In the genomic region with DNA sequence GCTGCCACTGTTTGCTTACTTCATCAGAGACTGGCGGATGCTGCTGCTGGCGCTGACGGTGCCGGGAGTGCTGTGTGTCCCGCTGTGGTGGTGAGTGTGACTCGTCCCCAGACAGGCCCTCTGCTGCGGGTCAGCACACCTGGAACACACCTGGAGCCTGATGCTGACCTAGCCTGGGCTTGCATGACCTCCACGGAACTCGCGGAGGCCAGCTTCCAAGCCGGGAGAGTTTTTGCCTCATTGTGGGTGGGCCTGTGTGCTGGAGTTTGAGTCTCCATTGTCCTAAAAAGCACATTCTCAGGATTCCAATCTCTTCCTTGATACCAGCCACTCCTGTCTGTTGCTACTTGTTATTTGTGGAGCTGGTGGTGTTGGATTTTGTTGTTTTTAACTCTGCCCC, we compare ENCODE assay signal across 29 cellular contexts. TPM values are rescaled to one million over a fixed set of nuclear protein-coding genes. Genes with fewer than 3 reads are reported as not detected.
DNase-seq lines count a peak whose midpoint lies in the region; ATAC-seq and TF ChIP-seq lines count a peak whose summit lies in the region.
"Had no signal": no experiment of that assay in that cellular context is flagged by ENCODE, and none has a peak within 500 bp of the region (broad histone marks: within the 10 kb centered on the region; RNA-seq: fewer than 3 reads in every experiment).

No MANE protein-coding gene starts in this region.

- no peaks in the 10 kb centered on the region for H3K36me3 Mint-ChIP-seq in nephron progenitor cell (ENCODE audit: low read depth)
- H3K36me3 Mint-ChIP-seq: CD4-positive, alpha-beta memory T cell had no signal

- TF ChIP-seq CTCF in nephron progenitor cell (IDR thresholded peaks at IDR 0.05), result no peak

- H3K27me3 ChIP-seq in SJSA1 (replicated peaks), result no peaks in the 10 kb centered on the region
- H3K27me3 ChIP-seq: body of pancreas, esophagus muscularis mucosa, thyroid gland had no signal

- peaks cover 33% of the 10 kb centered on the region for H3K4me1 ChIP-seq in SJSA1 (replicated peaks)
- H3K4me1 ChIP-seq: body of pancreas, thyroid gland had no signal

- peak; percentile 79 for DNase-seq in ELF-1 (ENCODE audit: low read depth, low spot score)
- peak; percentile 76 to 86 for DNase-seq in SJSA1 (ENCODE audit: low read depth in 1 of 2, low spot score in 2 of 2)
- DNase-seq in iPS DF 19.7 (ENCODE audit: low read depth, low spot score), result peak; percentile 64
- peak; percentile 12 for DNase-seq in nephron progenitor cell
- DNase-seq in OCI-M2 (lab: John Stamatoyannopoulos, UW; ENCODE audit: unreplicated experiment), result no peak
- DNase-seq in stimulated activated CD4-positive, alpha-beta T cell treated with anti-CD3 and anti-CD28 coated beads, Interleukin-2, amount 100 ng/mL, for 48 hours, result no peak
- no peak for DNase-seq in caudate nucleus (lab: John Stamatoyannopoulos, UW)
- DNase-seq: activated CD4-positive, alpha-beta memory T cell treated with anti-CD3 and anti-CD28 coated beads, Interleukin-2, amount 10 ng/mL, durations not matched to agents 7 days and 5 days; activated CD4-positive, CD25-positive, alpha-beta regulatory T cell treated with anti-CD3 and anti-CD28 coated beads, Interleukin-2, amount 50 U/mL, for 72 hours; activated gamma-delta T cell; AML-193; body of pancreas; CD4-positive, alpha-beta memory T cell; DMS53; effector CD4-positive, alpha-beta T cell; GDM1; GOT3; hippocampal formation; Karpas-422; MV-4-11; NCI-H1694; NCI-H526; nucleus accumbens; retina; stimulated activated naive CD8-positive, alpha-beta T cell treated with anti-CD3 and anti-CD28 coated beads, Interleukin-15, Interleukin-2, amounts not matched to agents 100 U/mL and 50 U/mL, for 24 hours; T-helper 1 cell; thyroid gland had no signal

- H3K9me3 ChIP-seq in SJSA1 (replicated peaks), result no peaks in the 10 kb centered on the region
- H3K9me3 ChIP-seq: body of pancreas, esophagus muscularis mucosa, thyroid gland had no signal

- H3K36me3 ChIP-seq in SJSA1, result no peaks in the 10 kb centered on the region
- H3K36me3 ChIP-seq: thyroid gland had no signal

- H3K27ac ChIP-seq in SJSA1, result peak overlapping the region; percentile 68
- H3K27ac ChIP-seq in caudate nucleus (ENCODE audit: low read depth, low read length), result no peak overlapping the region
- H3K27ac ChIP-seq: body of pancreas, esophagus muscularis mucosa, thyroid gland had no signal

- peaks cover 33% of the 10 kb centered on the region for H3K4me1 Mint-ChIP-seq in nephron progenitor cell
- H3K4me1 Mint-ChIP-seq: activated CD4-positive, alpha-beta memory T cell treated with anti-CD3 and anti-CD28 coated beads, Interleukin-2, amount 10 ng/mL, durations not matched to agents 7 days and 5 days; CD4-positive, alpha-beta memory T cell had no signal

- no peaks in the 10 kb centered on the region for H3K27me3 Mint-ChIP-seq in nephron progenitor cell (ENCODE audit: low read depth, poor library complexity)
- H3K27me3 Mint-ChIP-seq: activated CD4-positive, alpha-beta memory T cell treated with anti-CD3 and anti-CD28 coated beads, Interleukin-2, amount 10 ng/mL, durations not matched to agents 7 days and 5 days; CD4-positive, alpha-beta memory T cell had no signal

- H3K4me3 ChIP-seq in SJSA1, result peak overlapping the region; percentile 14; the same call in 1 of the 2 replicates
- H3K4me3 ChIP-seq: body of pancreas, esophagus muscularis mucosa, thyroid gland had no signal

- ATAC-seq in HG03354 (IDR thresholded peaks at IDR 0.05; ENCODE audit: poor library complexity, severe bottlenecking, unreplicated experiment), result no peak
- ATAC-seq: body of pancreas; stimulated activated naive CD8-positive, alpha-beta T cell treated with anti-CD3 and anti-CD28 coated beads, Interleukin-15, Interleukin-2, amounts not matched to agents 100 U/mL and 50 U/mL, for 24 hours had no signal

- no peaks in the 10 kb centered on the region for H3K9me3 Mint-ChIP-seq in nephron progenitor cell
- H3K9me3 Mint-ChIP-seq: activated CD4-positive, alpha-beta memory T cell treated with anti-CD3 and anti-CD28 coated beads, Interleukin-2, amount 10 ng/mL, durations not matched to agents 7 days and 5 days; CD4-positive, alpha-beta memory T cell had no signal

- no peak overlapping the region for H3K27ac Mint-ChIP-seq in nephron progenitor cell
- H3K27ac Mint-ChIP-seq: activated CD4-positive, alpha-beta memory T cell treated with anti-CD3 and anti-CD28 coated beads, Interleukin-2, amount 10 ng/mL, durations not matched to agents 7 days and 5 days; CD4-positive, alpha-beta memory T cell had no signal

- H3K4me3 Mint-ChIP-seq in nephron progenitor cell, result no peak overlapping the region
- H3K4me3 Mint-ChIP-seq: activated CD4-positive, alpha-beta memory T cell treated with anti-CD3 and anti-CD28 coated beads, Interleukin-2, amount 10 ng/mL, durations not matched to agents 7 days and 5 days; CD4-positive, alpha-beta memory T cell had no signal

RNA-seq across cellular contexts. Expression of a gene that starts 28.1 kb away (rescaled TPM):
- total RNA-seq in SJSA1 (2014; rRNA removed; shearing (Covaris generic)), result 3.8 and 4.4 TPM in 2 replicates
- total RNA-seq: body of pancreas had no signal

RNA-seq across cellular contexts. Expression of a gene that starts 47.2 kb away (rescaled TPM):
- 2.4 and 3.5 TPM in 2 replicates for total RNA-seq in SJSA1 (2014; rRNA removed; shearing (Covaris generic))

Comparison
In these comparisons a context has a peak if more than half of its experiments do, and no peak if none do; other contexts are left out.
1. DNase-seq: peak in ELF-1 (single experiment), SJSA1 (2 of 2), iPS DF 19.7 (single experiment) and nephron progenitor cell (single experiment); none in OCI-M2 (single experiment), stimulated activated CD4-positive, alpha-beta T cell treated with anti-CD3 and anti-CD28 coated beads, Interleukin-2, amount 100 ng/mL, for 48 hours (0 of 2) and caudate nucleus (0 of 61).